ENCODE assay signal across 18 cellular contexts in the genomic region with DNA sequence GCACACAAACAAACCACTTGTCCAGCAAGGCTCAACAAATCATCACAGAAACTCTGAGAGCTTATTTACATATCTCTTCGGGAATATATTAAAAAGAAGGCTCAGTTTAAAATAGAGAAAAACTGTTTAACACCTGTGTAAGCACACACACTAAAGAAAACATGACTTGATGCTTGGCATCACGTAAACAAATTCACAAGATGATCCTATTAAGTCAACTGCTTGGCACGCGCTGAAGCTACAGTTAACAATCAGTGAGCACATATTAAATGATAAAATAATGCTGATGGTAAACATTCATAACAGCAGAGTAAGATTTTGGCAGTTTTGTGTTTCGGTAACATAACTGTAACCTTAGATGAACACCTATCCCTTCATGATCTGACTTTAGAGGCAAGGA. TPM values are rescaled to one million over a fixed set of nuclear protein-coding genes. Genes with fewer than 3 reads are reported as not detected.
DNase-seq lines count a peak whose midpoint lies in the region; TF ChIP-seq lines count a peak whose summit lies in the region.
"Had no signal": no experiment of that assay in that cellular context is flagged by ENCODE, and none has a peak within 500 bp of the region (broad histone marks: within the 10 kb centered on the region; RNA-seq: fewer than 3 reads in every experiment).

No MANE protein-coding gene starts in this region.

- DNase-seq in NCI-H82 (lab: John Stamatoyannopoulos, UW) (peak; percentile 28), NCI-H82 treated with DMSO at 0.1 percent for 48 hours (lab: John Stamatoyannopoulos, UW; ENCODE audit: unreplicated experiment) (no peak), LNCaP clone FGC (ENCODE audit: low read depth) (peak; percentile 98), WERI-Rb-1 (no peak), NCI-H510A (lab: John Stamatoyannopoulos, UW) (no peak), AML-193 (lab: John Stamatoyannopoulos, UW) (no peak)
- no peak for DNase-seq in CD8-positive, alpha-beta memory T cell
- DNase-seq: CD4-positive, alpha-beta memory T cell; DMS 273 treated with DMSO at 0.1 percent for 48 hours; DND-41; NCI-H1436 treated with DMSO at 0.1 percent for 48 hours; NCI-H187 treated with DMSO at 0.1 percent for 48 hours; NCI-H2107; NCI-H446 treated with DMSO at 0.1 percent for 48 hours; T-helper 1 cell had no signal

- no peaks in the 10 kb centered on the region for H3K27me3 ChIP-seq in WERI-Rb-1 (ENCODE audit: insufficient read depth, low read depth, severe bottlenecking)
- H3K27me3 ChIP-seq in CD8-positive, alpha-beta memory T cell (ENCODE audit: insufficient read depth, low read length, poor library complexity, severe bottlenecking), result no peaks in the 10 kb centered on the region

- H3K27me3 Mint-ChIP-seq in CD8-positive, alpha-beta memory T cell, result no peaks in the 10 kb centered on the region

- peaks cover 0 to 31% (median 7%) of the 10 kb centered on the region in 3 donors for H3K36me3 Mint-ChIP-seq in CD8-positive, alpha-beta memory T cell

- H3K27ac ChIP-seq in WERI-Rb-1, result peak overlapping the region; percentile 100
- no peak overlapping the region for H3K27ac ChIP-seq in CD8-positive, alpha-beta memory T cell (ENCODE audit: low read depth, low read length)
- H3K27ac ChIP-seq: HL-60, RWPE1 had no signal

- H3K4me1 Mint-ChIP-seq in CD8-positive, alpha-beta memory T cell, result peaks cover 5 to 15% (median 8%) of the 10 kb centered on the region in 3 donors

- peaks cover 13% of the 10 kb centered on the region for H3K36me3 ChIP-seq in WERI-Rb-1
- no peaks in the 10 kb centered on the region for H3K36me3 ChIP-seq in CD8-positive, alpha-beta memory T cell (ENCODE audit: insufficient read depth, low read length)

- H3K4me3 Mint-ChIP-seq in CD8-positive, alpha-beta memory T cell, result no peak overlapping the region
- H3K4me3 Mint-ChIP-seq: CD4-positive, alpha-beta memory T cell had no signal

- CTCF ChIA-PET in CD8-positive, alpha-beta memory T cell (lab: Charles Lee), result no interaction called here

- TF ChIP-seq CTCF in LNCaP clone FGC (IDR thresholded peaks at IDR 0.05; ENCODE audit: control insufficient read depth, extremely low read depth, insufficient read depth), result no peak
- TF ChIP-seq CTCF in WERI-Rb-1 (IDR thresholded peaks at IDR 0.05; ENCODE audit: low read depth, low read length), result no peak

- POLR2A ChIA-PET in CD8-positive, alpha-beta memory T cell (lab: Charles Lee), result no interaction called here

- H3K27ac Mint-ChIP-seq in CD8-positive, alpha-beta memory T cell, result no peak overlapping the region
- H3K27ac Mint-ChIP-seq: CD4-positive, alpha-beta memory T cell had no signal

- no peaks in the 10 kb centered on the region for H3K4me1 ChIP-seq in CD8-positive, alpha-beta memory T cell (ENCODE audit: insufficient read depth, low read length)

- no peak overlapping the region for H3K4me3 ChIP-seq in LNCaP clone FGC (ENCODE audit: low read depth, low read length)
- H3K4me3 ChIP-seq in WERI-Rb-1 (ENCODE audit: low read depth, low read length), result no peak overlapping the region
- H3K4me3 ChIP-seq in CD8-positive, alpha-beta memory T cell (ENCODE audit: low read length), result no peak overlapping the region
- H3K4me3 ChIP-seq: BLaER1 treated with 17β-estradiol and CSF1 and Interleukin-3, amounts not matched to agents 10 nM and 100 nM had no signal

- no peaks in the 10 kb centered on the region for H3K9me3 Mint-ChIP-seq in CD8-positive, alpha-beta memory T cell
- H3K9me3 Mint-ChIP-seq: CD4-positive, alpha-beta memory T cell had no signal

- H3K9me3 ChIP-seq in WERI-Rb-1 (ENCODE audit: severe bottlenecking), result no peaks in the 10 kb centered on the region
- H3K9me3 ChIP-seq in CD8-positive, alpha-beta memory T cell (ENCODE audit: low read length), result no peaks in the 10 kb centered on the region
- H3K9me3 ChIP-seq: BLaER1 treated with 17β-estradiol and CSF1 and Interleukin-3, amounts not matched to agents 10 nM and 100 nM had no signal

RNA-seq across cellular contexts. Expression of a gene that starts 4.3 kb away (rescaled TPM):
- total RNA-seq in CD8-positive, alpha-beta memory T cell, result 1 to 10 TPM; 4.7 to 5.1 TPM
- polyA plus RNA-seq in CD8-positive, alpha-beta memory T cell, result 2.2 TPM

RNA-seq across cellular contexts. Expression of a gene that starts 40.7 kb away (rescaled TPM):
- total RNA-seq in CD8-positive, alpha-beta memory T cell, result 10 to 100 TPM; 61.9 to 66.2 TPM
- polyA plus RNA-seq in CD8-positive, alpha-beta memory T cell, result 39.7 TPM

RNA-seq across cellular contexts. Expression of a gene that starts 44.3 kb away (rescaled TPM):
- total RNA-seq in CD8-positive, alpha-beta memory T cell, result 10 to 100 TPM; 12.9 to 14.2 TPM
- 4.3 TPM for polyA plus RNA-seq in CD8-positive, alpha-beta memory T cell

Comparison
In these comparisons a context has a peak if more than half of its experiments do, and no peak if none do; other contexts are left out.
1. DNase-seq: peak in NCI-H82 (single experiment) and LNCaP clone FGC (single experiment); none in NCI-H82 treated with DMSO at 0.1 percent for 48 hours (single experiment), WERI-Rb-1 (single experiment), NCI-H510A (single experiment), CD8-positive, alpha-beta memory T cell (0 of 5) and AML-193 (0 of 2).